Comparison of ENCODE assay signal across 8 cellular contexts in the genomic region with DNA sequence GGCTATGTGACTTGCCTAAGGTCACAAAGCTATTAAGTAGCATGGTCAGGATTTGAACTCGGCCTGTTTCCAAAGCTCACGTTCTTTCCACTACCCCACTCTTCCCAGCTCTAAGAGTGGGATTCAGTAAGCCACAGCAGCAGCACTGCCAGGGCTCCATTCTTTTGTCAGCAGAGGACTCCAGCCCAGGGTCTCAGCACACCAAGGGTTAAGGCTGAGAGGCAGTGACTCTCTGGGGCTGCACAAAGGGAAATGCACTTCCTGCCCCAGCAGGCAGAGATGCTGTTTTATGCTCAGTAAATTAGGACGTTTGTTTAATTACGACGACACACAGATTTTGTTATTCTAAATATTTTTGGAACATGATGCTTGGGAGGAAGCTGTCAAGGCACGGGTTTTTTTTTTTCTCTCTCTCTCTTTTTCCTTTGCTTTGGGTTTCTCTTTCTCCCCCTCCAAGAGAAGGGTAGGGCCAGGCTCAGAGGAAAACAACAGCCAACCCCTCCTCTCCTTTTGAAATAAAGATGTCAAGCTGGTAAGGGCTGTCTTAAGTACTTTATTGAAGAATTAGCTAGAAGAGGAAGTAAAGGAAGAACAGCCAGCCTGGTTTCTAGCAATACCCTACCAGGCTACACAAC. TPM values are rescaled to one million over a fixed set of nuclear protein-coding genes. Genes with fewer than 3 reads are reported as not detected.
DNase-seq lines count a peak whose midpoint lies in the region; ATAC-seq and TF ChIP-seq lines count a peak whose summit lies in the region.

No MANE protein-coding gene starts in this region.

- peak overlapping the region; percentile 92 to 95 for H3K4me3 Mint-ChIP-seq in CD14-positive monocyte
- peak overlapping the region; percentile 93 for H3K4me3 Mint-ChIP-seq in activated CD4-positive, alpha-beta memory T cell treated with anti-CD3 and anti-CD28 coated beads for 36 hours
- peak overlapping the region; percentile 90 for H3K4me3 Mint-ChIP-seq in progenitor cell of endocrine pancreas (ENCODE audit: low read depth)

- intact Hi-C loops in CD14-positive monocyte (cut with micrococcal nuclease), result loop anchor here (5.0 to 10.0 kb wide), 5 partner anchors 53 to 142 kb away; a partner anchor contains a TSS
- intact Hi-C loops in activated CD4-positive, alpha-beta memory T cell treated with anti-CD3 and anti-CD28 coated beads for 36 hours (cut with micrococcal nuclease), result no loop called here

- ATAC-seq in GM21619 (IDR thresholded peaks at IDR 0.05; ENCODE audit: unreplicated experiment) (no peak), omental fat pad (ENCODE audit: low FRiP score) (no peak)

- peaks cover 23 to 42% of the 10 kb centered on the region in 2 donors for H3K36me3 Mint-ChIP-seq in CD14-positive monocyte
- peaks cover 46% of the 10 kb centered on the region for H3K36me3 Mint-ChIP-seq in activated CD4-positive, alpha-beta memory T cell treated with anti-CD3 and anti-CD28 coated beads for 36 hours
- peaks cover 7% of the 10 kb centered on the region for H3K36me3 Mint-ChIP-seq in progenitor cell of endocrine pancreas (ENCODE audit: insufficient read depth)

- H3K27me3 Mint-ChIP-seq in CD14-positive monocyte (ENCODE audit: low read depth in 3 of 3), result peaks cover 0 to 2% (median 0%) of the 10 kb centered on the region in 3 donors
- no peaks in the 10 kb centered on the region for H3K27me3 Mint-ChIP-seq in activated CD4-positive, alpha-beta memory T cell treated with anti-CD3 and anti-CD28 coated beads for 36 hours
- no peaks in the 10 kb centered on the region for H3K27me3 Mint-ChIP-seq in progenitor cell of endocrine pancreas

- POLR2A ChIA-PET in activated CD4-positive, alpha-beta memory T cell treated with anti-CD3 and anti-CD28 coated beads for 36 hours (lab: Charles Lee), result interaction anchor here (0.7 to 4.3 kb wide), 8 partner anchors 13 to 53 kb away, joined by 3 to 39 read pairs (median 4); no protein-coding TSS in a partner anchor

- DNase-seq in CD14-positive monocyte (ENCODE audit: low spot score) (no peak), HT1080 (ENCODE audit: low read depth) (peak; percentile 63), fibroblast of mammary gland (ENCODE audit: low read depth) (no peak), progenitor cell of endocrine pancreas (ENCODE audit: low spot score, unreplicated experiment) (no peak), NCI-H524 treated with DMSO at 0.1 percent for 48 hours (lab: John Stamatoyannopoulos, UW) (no peak), omental fat pad (ENCODE audit: low spot score) (no peak)
- peak; percentile 60 for DNase-seq in activated CD4-positive, alpha-beta memory T cell treated with anti-CD3 and anti-CD28 coated beads for 36 hours

- TF ChIP-seq CTCF in CD14-positive monocyte (IDR thresholded peaks at IDR 0.05), result no peak
- no peak for TF ChIP-seq CTCF in fibroblast of mammary gland (conservative IDR thresholded peaks at IDR 0.05; ENCODE audit: control insufficient read depth, insufficient read depth, low read depth, low read length)
- TF ChIP-seq CTCF in progenitor cell of endocrine pancreas (IDR thresholded peaks at IDR 0.05; ENCODE audit: unreplicated experiment), result no peak
- no peak for TF ChIP-seq CTCF in omental fat pad (IDR thresholded peaks at IDR 0.05)

- peak overlapping the region; percentile 89 for H3K4me3 ChIP-seq in fibroblast of mammary gland (ENCODE audit: control insufficient read depth, low read depth, low read length)

- CTCF ChIA-PET in activated CD4-positive, alpha-beta memory T cell treated with anti-CD3 and anti-CD28 coated beads for 36 hours (lab: Charles Lee), result interaction anchor here (0.9 to 5.0 kb wide), 12 partner anchors 8 to 98 kb away, joined by 3 to 34 read pairs (median 5); no protein-coding TSS in a partner anchor

- H3K9me3 Mint-ChIP-seq in CD14-positive monocyte, result peaks cover 0 to 3% (median 0%) of the 10 kb centered on the region in 7 donors
- no peaks in the 10 kb centered on the region for H3K9me3 Mint-ChIP-seq in activated CD4-positive, alpha-beta memory T cell treated with anti-CD3 and anti-CD28 coated beads for 36 hours
- no peaks in the 10 kb centered on the region for H3K9me3 Mint-ChIP-seq in progenitor cell of endocrine pancreas (ENCODE audit: low read depth)

- H3K27ac Mint-ChIP-seq in CD14-positive monocyte, result peak overlapping the region; percentile 94 to 99 (median 96)
- H3K27ac Mint-ChIP-seq in activated CD4-positive, alpha-beta memory T cell treated with anti-CD3 and anti-CD28 coated beads for 36 hours, result peak overlapping the region; percentile 97
- H3K27ac Mint-ChIP-seq in progenitor cell of endocrine pancreas, result peak overlapping the region; percentile 99

- peaks cover 64% of the 10 kb centered on the region for H3K4me1 Mint-ChIP-seq in CD14-positive monocyte
- H3K4me1 Mint-ChIP-seq in activated CD4-positive, alpha-beta memory T cell treated with anti-CD3 and anti-CD28 coated beads for 36 hours (ENCODE audit: low read depth), result peaks cover 60% of the 10 kb centered on the region
- H3K4me1 Mint-ChIP-seq in progenitor cell of endocrine pancreas (ENCODE audit: low read depth), result peaks cover 26% of the 10 kb centered on the region

RNA-seq across cellular contexts. Expression of a gene that starts 2.9 kb away (rescaled TPM):
- 10 to 100 TPM; 35.6 to 79.5 TPM for polyA plus RNA-seq in CD14-positive monocyte
- total RNA-seq in HT1080 (2014; rRNA removed; shearing (Covaris generic)), result 277 and 308 TPM in 2 replicates
- 165 and 169 TPM in 2 replicates for polyA plus RNA-seq in HT1080 (2015; cell fraction: cytosol; rRNA removed)
- 579 and 585 TPM in 2 replicates for polyA plus RNA-seq in HT1080 (2015; cell fraction: nucleus; rRNA removed)
- 100 to 1,000 TPM; 712 to 720 TPM for total RNA-seq in activated CD4-positive, alpha-beta memory T cell treated with anti-CD3 and anti-CD28 coated beads for 36 hours
- total RNA-seq in progenitor cell of endocrine pancreas (299 and 306 TPM in 2 replicates), omental fat pad (100 to 1,000 TPM; 225 to 463 (median 370) TPM)

Comparison
In these comparisons a context has a peak if more than half of its experiments do, and no peak if none do; other contexts are left out.
1. DNase-seq: peak in HT1080 (single experiment) and activated CD4-positive, alpha-beta memory T cell treated with anti-CD3 and anti-CD28 coated beads for 36 hours (single experiment); none in CD14-positive monocyte (single experiment), fibroblast of mammary gland (single experiment), progenitor cell of endocrine pancreas (single experiment), NCI-H524 treated with DMSO at 0.1 percent for 48 hours (single experiment) and omental fat pad (single experiment).
2. Peak in every context shown above with its lines, with median percentiles within 50 percentile points of each other: H3K27ac Mint-ChIP-seq and H3K4me3 Mint-ChIP-seq.